23 cellular contexts compared by ENCODE assay signal in the genomic region with DNA sequence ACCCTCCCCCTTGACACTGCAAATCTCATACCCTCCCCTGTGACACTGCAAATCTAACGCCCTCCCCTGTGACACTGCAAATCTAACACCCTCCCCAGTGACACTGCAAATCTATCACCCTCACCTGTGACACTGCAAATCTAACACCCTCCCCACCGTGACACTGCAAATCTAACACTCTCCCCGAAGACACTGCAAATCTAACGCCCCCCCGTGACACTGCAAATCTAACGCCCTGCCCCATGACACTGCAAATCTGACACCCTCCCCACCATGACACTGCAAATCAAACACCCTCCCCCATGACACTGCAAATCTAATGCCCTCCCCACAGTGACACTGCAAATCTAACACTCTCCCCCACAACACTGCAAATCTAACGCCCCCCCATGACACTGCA.
DNase-seq lines count a peak whose midpoint lies in the region; ATAC-seq, FAIRE-seq and TF ChIP-seq lines count a peak whose summit lies in the region.
"Had no signal": no experiment of that assay in that cellular context is flagged by ENCODE, and none has a peak within 500 bp of the region (broad histone marks: within the 10 kb centered on the region; RNA-seq: fewer than 3 reads in every experiment).

No MANE protein-coding gene starts in this region.

- no peak overlapping the region for H2AFZ ChIP-seq in HepG2 (ENCODE audit: low read length)

- no peaks in the 10 kb centered on the region for H3K36me3 Mint-ChIP-seq in endodermal cell (ENCODE audit: low read depth)
- H3K36me3 Mint-ChIP-seq: CD8-positive, alpha-beta T cell had no signal

- H3K79me2 ChIP-seq in HepG2 (ENCODE audit: insufficient read depth, low read length): no peaks in the 10 kb centered on the region

- no peaks in the 10 kb centered on the region for H3K4me1 Mint-ChIP-seq in endodermal cell
- H3K4me1 Mint-ChIP-seq: B cell had no signal

- peaks cover 1% of the 10 kb centered on the region for H3K27me3 Mint-ChIP-seq in endodermal cell (ENCODE audit: insufficient read depth)
- H3K27me3 Mint-ChIP-seq: B cell had no signal

- H3K4me2 ChIP-seq in HepG2 (ENCODE audit: low read depth, low read length): no peak overlapping the region
- H3K4me2 ChIP-seq: BLaER1 treated with 17β-estradiol and CSF1 and Interleukin-3, amounts not matched to agents 10 nM and 100 nM had no signal

- no TSS peak for BruUV-seq in HepG2 (replicated peaks; lab: Mats Ljungman, UMichigan)

- H3K27me3 ChIP-seq in HepG2 (ENCODE audit: control insufficient read depth in 1 of 2, insufficient read depth in 2 of 2, low read length in 2 of 2): peaks cover 0 to 1% of the 10 kb centered on the region in 2 experiments; a peak in 2 of 5 replicates
- no peaks in the 10 kb centered on the region for H3K27me3 ChIP-seq in right lobe of liver
- H3K27me3 ChIP-seq in endodermal cell (ENCODE audit: control insufficient read depth, insufficient read depth, low read length, poor library complexity, severe bottlenecking): no peaks in the 10 kb centered on the region
- H3K27me3 ChIP-seq: BLaER1 treated with 17β-estradiol and CSF1 and Interleukin-3, amounts not matched to agents 10 nM and 100 nM had no signal

- TF ChIP-seq EP300 in HepG2 (IDR thresholded peaks at IDR 0.05; ENCODE audit: low read depth in 2 of 2, low read length in 2 of 2) (no peak), HepG2 (CRISPR knock-in tag; IDR thresholded peaks at IDR 0.05; ENCODE audit: borderline replicate concordance) (no peak)

- no peak for DNase-seq in HepG2 (ENCODE audit: low spot score)
- no peak for DNase-seq in right lobe of liver
- peak; percentile 5 for DNase-seq in NAMALWA (ENCODE audit: low spot score)
- peak; percentile 10 for DNase-seq in endodermal cell
- no peak for DNase-seq in NCI-H510A (lab: John Stamatoyannopoulos, UW)
- DNase-seq in occipital lobe (lab: John Stamatoyannopoulos, UW): no peak
- no peak for DNase-seq in cortex of kidney (lab: John Stamatoyannopoulos, UW)
- DNase-seq: 8988T; AML-193; Caco-2; Calu3; CD4-positive, alpha-beta T cell; CD8-positive, alpha-beta T cell; DMS79 treated with DMSO at 0.1 percent for 48 hours; GF-D8 had no signal

- TF ChIP-seq POLR2A in HepG2 (IDR thresholded peaks at IDR 0.05; ENCODE audit: insufficient read depth in 1 of 2, low read depth in 2 of 2, low read length in 2 of 2) (no peak), right lobe of liver (IDR thresholded peaks at IDR 0.05) (no peak)

- intact Hi-C loops in HepG2 (cut with micrococcal nuclease; ENCODE audit: unreplicated experiment): no loop called here
- intact Hi-C loops in right lobe of liver (cut with DNase I): no loop called here

- H3K9ac ChIP-seq in HepG2 (ENCODE audit: insufficient read depth, low read depth, low read length) (no peak overlapping the region), endodermal cell (ENCODE audit: extremely low read depth, low read length, poor library complexity, severe bottlenecking) (no peak overlapping the region)
- H3K9ac ChIP-seq: BLaER1 treated with 17β-estradiol and CSF1 and Interleukin-3, amounts not matched to agents 10 nM and 100 nM had no signal

- TF ChIP-seq CTCF in HepG2 (CRISPR knock-in tag; IDR thresholded peaks at IDR 0.05) (no peak), right lobe of liver (IDR thresholded peaks at IDR 0.05) (no peak), endodermal cell (conservative IDR thresholded peaks at IDR 0.05) (no peak)

- TF ChIP-seq RAD21 in HepG2 (CRISPR knock-in tag; IDR thresholded peaks at IDR 0.05): no peak

- CTCF ChIA-PET in HepG2 (lab: Yijun Ruan, JAX; ENCODE audit: low intra/inter-chr PET ratio, low total read pairs): no interaction called here

- H3K4me3 ChIP-seq in HepG2 (replicated peaks in 1 of 3; ENCODE audit: insufficient read depth in 1 of 3, low read depth in 2 of 3, low read length in 3 of 3): no peak overlapping the region
- H3K4me3 ChIP-seq in right lobe of liver: no peak overlapping the region
- no peak overlapping the region for H3K4me3 ChIP-seq in endodermal cell (ENCODE audit: low read length)
- H3K4me3 ChIP-seq: BLaER1 treated with 17β-estradiol and CSF1 and Interleukin-3, amounts not matched to agents 10 nM and 100 nM had no signal

- H3K9me3 ChIP-seq in HepG2 (ENCODE audit: low read length) (no peaks in the 10 kb centered on the region), right lobe of liver (no peaks in the 10 kb centered on the region), endodermal cell (ENCODE audit: control insufficient read depth, low read length) (peaks cover 86% of the 10 kb centered on the region)

- H3K36me3 ChIP-seq in HepG2 (replicated peaks in 1 of 2; ENCODE audit: control insufficient read depth in 1 of 2, insufficient read depth in 2 of 2, low read length in 2 of 2) (no peaks in the 10 kb centered on the region), right lobe of liver (no peaks in the 10 kb centered on the region), endodermal cell (ENCODE audit: control insufficient read depth, insufficient read depth, low read length) (no peaks in the 10 kb centered on the region)
- H3K36me3 ChIP-seq: BLaER1 treated with 17β-estradiol and CSF1 and Interleukin-3, amounts not matched to agents 10 nM and 100 nM had no signal

- H3K27ac ChIP-seq in HepG2 (ENCODE audit: extremely low read length, insufficient read depth, low read length) (no peak overlapping the region), right lobe of liver (no peak overlapping the region), endodermal cell (ENCODE audit: low read depth, low read length) (no peak overlapping the region)
- H3K27ac ChIP-seq: C4-2B had no signal

- WGBS in HepG2 (ENCODE audit: low lambda C conversion rate): 88% methylated on average over 7 of the region's 7 CpGs
- 72% methylated on average over 7 of the region's 7 CpGs for WGBS in right lobe of liver (ENCODE audit: insufficient coverage, low coverage, low lambda C conversion rate, missing lambda C conversion rate)
- 80 to 83% methylated on average over 3 to 6 of the region's 7 CpGs for WGBS in endodermal cell (ENCODE audit: insufficient coverage in 1 of 2, insufficient read length in 1 of 2), 2 experiments

- in situ Hi-C loops in HepG2 (cut with HindIII; ENCODE audit: extremely low pct_ligation_motif_present, low pct_unique_long_range_greater_than_20kb): no loop called here

- peaks cover 19% of the 10 kb centered on the region for H3K9me3 Mint-ChIP-seq in endodermal cell
- H3K9me3 Mint-ChIP-seq: CD4-positive, alpha-beta T cell; CD8-positive, alpha-beta T cell had no signal

- FAIRE-seq in HepG2 (lab: Jason Lieb, UNC): no peak
- FAIRE-seq: A204.1, D721Med, G401.6, GM12891, GM19239 had no signal

- H3K27ac Mint-ChIP-seq in endodermal cell: no peak overlapping the region
- H3K27ac Mint-ChIP-seq: B cell; CD4-positive, alpha-beta T cell; CD8-positive, alpha-beta T cell had no signal

- H3K4me1 ChIP-seq in HepG2 (ENCODE audit: insufficient read depth, low read length) (peaks cover 19% of the 10 kb centered on the region), right lobe of liver (no peaks in the 10 kb centered on the region), endodermal cell (ENCODE audit: control insufficient read depth, insufficient read depth, low read length) (no peaks in the 10 kb centered on the region)
- H3K4me1 ChIP-seq: Caco-2 had no signal

- peaks cover 19% of the 10 kb centered on the region; the same call in 1 of the 2 replicates for H4K20me1 ChIP-seq in HepG2 (ENCODE audit: insufficient read depth, low read length)
- H4K20me1 ChIP-seq: BLaER1 treated with 17β-estradiol and CSF1 and Interleukin-3, amounts not matched to agents 10 nM and 100 nM had no signal

- no peak overlapping the region for H3K4me3 Mint-ChIP-seq in endodermal cell
- H3K4me3 Mint-ChIP-seq: B cell; CD4-positive, alpha-beta T cell; CD8-positive, alpha-beta T cell had no signal

- ATAC-seq in HepG2 (no peak), right lobe of liver (no peak)
- ATAC-seq: CD8-positive, alpha-beta T cell had no signal

- POLR2A ChIA-PET in HepG2 (lab: Yijun Ruan, JAX): no interaction called here

TF ChIP-seq in HepG2, 621 proteins besides CTCF, POLR2A, EP300 and RAD21:
- peak; percentile 59; the same call in 1 of the 2 replicates for TF ChIP-seq MAFG (CRISPR knock-in tag; IDR thresholded peaks at IDR 0.05)
- no peak for TF ChIP-seq CREB1 (IDR thresholded peaks at IDR 0.05)
- no peak for TF ChIP-seq CREB1 (CRISPR knock-in tag; IDR thresholded peaks at IDR 0.05)
- TF ChIP-seq THAP11 (CRISPR knock-in tag; IDR thresholded peaks at IDR 0.05): no peak
TF ChIP-seq in HepG2: peak in this region for 1.

Comparison
In these comparisons a context has a peak if more than half of its experiments do, and no peak if none do; other contexts are left out.
1. DNase-seq: peak in NAMALWA (single experiment) and endodermal cell (single experiment); none in HepG2 (single experiment), right lobe of liver (0 of 3), NCI-H510A (single experiment), occipital lobe (single experiment) and cortex of kidney (single experiment).